ENCODE assay signal across 9 cellular contexts in the genomic region with DNA sequence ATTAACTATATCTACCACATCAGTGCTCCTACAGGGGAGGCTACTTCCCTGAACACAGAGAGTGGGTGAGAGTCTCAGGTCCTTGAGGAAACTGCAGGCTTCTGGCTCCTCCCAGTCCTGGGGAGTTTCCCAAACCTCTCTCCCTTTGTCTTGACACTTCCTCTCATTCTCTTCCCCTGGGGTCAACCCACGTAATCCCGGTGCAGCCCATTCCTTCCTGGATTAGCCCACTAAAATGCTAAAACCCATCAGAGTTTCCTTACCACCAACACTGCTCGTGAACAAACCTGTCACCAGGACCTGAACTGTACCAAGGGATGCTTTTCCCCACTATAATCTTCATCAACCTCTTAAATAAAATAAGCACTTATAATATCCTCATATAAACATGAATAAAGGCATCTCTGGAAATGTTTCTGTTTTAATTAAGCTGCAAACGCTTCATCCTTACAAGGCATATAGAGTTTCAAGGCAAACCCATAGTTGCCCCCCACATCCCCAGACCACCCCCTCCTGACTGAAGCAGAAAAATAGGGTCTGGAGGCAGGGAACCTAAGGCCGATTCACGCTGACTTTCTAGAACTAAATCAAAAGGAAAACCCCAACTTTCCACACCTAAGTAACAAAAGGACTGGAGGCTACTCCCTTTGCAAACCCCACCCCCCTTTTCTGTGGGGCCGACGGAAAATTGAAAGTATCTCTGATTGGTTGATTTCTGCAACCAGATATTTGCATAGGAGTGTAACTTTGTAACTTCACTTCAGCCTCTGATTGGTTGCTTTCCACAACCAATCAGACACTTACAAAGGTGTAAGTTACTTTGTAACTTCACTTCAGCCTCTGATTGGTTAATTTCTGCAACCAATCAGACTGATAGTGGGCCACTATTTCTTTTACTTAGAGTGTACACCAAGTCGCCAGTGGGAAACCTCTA. TPM values are rescaled to one million over a fixed set of nuclear protein-coding genes. Genes with fewer than 3 reads are reported as not detected.
DNase-seq lines count a peak whose midpoint lies in the region; ATAC-seq and TF ChIP-seq lines count a peak whose summit lies in the region.
"Had no signal": no experiment of that assay in that cellular context is flagged by ENCODE, and none has a peak within 500 bp of the region (broad histone marks: within the 10 kb centered on the region; RNA-seq: fewer than 3 reads in every experiment).

No MANE protein-coding gene starts in this region.

- no peaks in the 10 kb centered on the region for H3K36me3 ChIP-seq in Karpas-422 (ENCODE audit: insufficient read depth, low read length)
- H3K36me3 ChIP-seq in upper lobe of left lung = no peaks in the 10 kb centered on the region
- H3K36me3 ChIP-seq: cardiac muscle cell had no signal

- peak overlapping the region; percentile 87 for H2AFZ ChIP-seq in Karpas-422 (ENCODE audit: low read length)

- H4K20me1 ChIP-seq in Karpas-422 (ENCODE audit: insufficient read depth, low read depth, low read length) = no peaks in the 10 kb centered on the region

- H3K79me2 ChIP-seq in Karpas-422 (ENCODE audit: low read length) = no peaks in the 10 kb centered on the region

- WGBS in upper lobe of left lung, 2 donors = 44 to 50% methylated on average over 9 of the region's 9 CpGs

- peak overlapping the region; percentile 55 for H3K27ac ChIP-seq in Karpas-422 (ENCODE audit: low read length)
- H3K27ac ChIP-seq in upper lobe of left lung = peak overlapping the region; percentile 72 to 83 (median 80)
- H3K27ac ChIP-seq: cardiac muscle cell had no signal

- peak overlapping the region; percentile 74 for H3K4me3 Mint-ChIP-seq in activated T-helper 2 cell treated with anti-CD3 and anti-CD28 coated beads, Interferon-gamma antibody, Interleukin-2, Interleukin-4, amounts not matched to agents 10 μg/mL and 5 μg/mL and 100 μg/mL, durations not matched to agents 14 hours and 24 hours and 36 hours (ENCODE audit: low read depth)

- no peaks in the 10 kb centered on the region for H3K9me2 ChIP-seq in Karpas-422 (replicated peaks; ENCODE audit: insufficient read depth, low read length)

- H3K36me3 Mint-ChIP-seq in activated T-helper 2 cell treated with anti-CD3 and anti-CD28 coated beads, Interferon-gamma antibody, Interleukin-2, Interleukin-4, amounts not matched to agents 10 μg/mL and 5 μg/mL and 100 μg/mL, durations not matched to agents 14 hours and 24 hours and 36 hours (ENCODE audit: low read depth) = peaks cover 8% of the 10 kb centered on the region

- H3K27ac Mint-ChIP-seq in activated T-helper 2 cell treated with anti-CD3 and anti-CD28 coated beads, Interferon-gamma antibody, Interleukin-2, Interleukin-4, amounts not matched to agents 10 μg/mL and 5 μg/mL and 100 μg/mL, durations not matched to agents 14 hours and 24 hours and 36 hours = peak overlapping the region; percentile 92

- H3K9me3 Mint-ChIP-seq in activated T-helper 2 cell treated with anti-CD3 and anti-CD28 coated beads, Interferon-gamma antibody, Interleukin-2, Interleukin-4, amounts not matched to agents 10 μg/mL and 5 μg/mL and 100 μg/mL, durations not matched to agents 14 hours and 24 hours and 36 hours = no peaks in the 10 kb centered on the region

- H3K4me1 ChIP-seq in Karpas-422 (ENCODE audit: low read length) (peaks cover 44% of the 10 kb centered on the region), upper lobe of left lung (peaks cover 25 to 47% (median 44%) of the 10 kb centered on the region in 4 donors)

- H3K4me1 Mint-ChIP-seq in activated T-helper 2 cell treated with anti-CD3 and anti-CD28 coated beads, Interferon-gamma antibody, Interleukin-2, Interleukin-4, amounts not matched to agents 10 μg/mL and 5 μg/mL and 100 μg/mL, durations not matched to agents 14 hours and 24 hours and 36 hours (ENCODE audit: low read depth) = peaks cover 52% of the 10 kb centered on the region

- TF ChIP-seq CTCF in upper lobe of left lung (IDR thresholded peaks at IDR 0.05) = no peak

- peak in 2 of 4 donors; percentile 18 to 24 for TF ChIP-seq POLR2A in upper lobe of left lung (IDR thresholded peaks at IDR 0.05)

- no peak for DNase-seq in Right ventricle myocardium inferior (ENCODE audit: missing footprints)
- DNase-seq in Right ventricle myocardium superior = no peak
- DNase-seq in Karpas-422 = peak; percentile 96
- DNase-seq in activated T-helper 2 cell treated with anti-CD3 and anti-CD28 coated beads, Interferon-gamma antibody, Interleukin-2, Interleukin-4, amounts not matched to agents 10 μg/mL and 5 μg/mL and 100 μg/mL, durations not matched to agents 14 hours and 24 hours and 36 hours (ENCODE audit: low spot score) = peak; percentile 75
- peak; percentile 52 for DNase-seq in iPS DF 19.7 (ENCODE audit: low read depth, low spot score)
- DNase-seq in upper lobe of left lung = peak in 1 of 2 donors; percentile 52
- DNase-seq in posterior cingulate gyrus = no peak

- H3K4me2 ChIP-seq in Karpas-422 (ENCODE audit: low read depth, low read length, poor library complexity, severe bottlenecking) = peak overlapping the region; percentile 70

- intact Hi-C loops in Right ventricle myocardium inferior (cut with DNase I) (loop anchor here (1.0 to 10.0 kb wide), 3 partner anchors 19 to 360 kb away; a partner anchor contains a TSS), Right ventricle myocardium superior (cut with DNase I) (loop anchor here (5.0 to 10.0 kb wide), 2 partner anchors 380 to 427 kb away; no protein-coding TSS in a partner anchor), posterior cingulate gyrus (cut with DNase I) (loop anchor here (5.0 kb wide), 2 partner anchors 42 to 373 kb away; a partner anchor contains a TSS)
- intact Hi-C loops in activated T-helper 2 cell treated with anti-CD3 and anti-CD28 coated beads, Interferon-gamma antibody, Interleukin-2, Interleukin-4, amounts not matched to agents 10 μg/mL and 5 μg/mL and 100 μg/mL, durations not matched to agents 14 hours and 24 hours and 36 hours (cut with micrococcal nuclease) = loop anchor here (1.0 to 2.0 kb wide), 4 partner anchors 16 to 429 kb away; no protein-coding TSS in a partner anchor

- peak overlapping the region; percentile 51 for H3K9ac ChIP-seq in Karpas-422 (ENCODE audit: low read length)

- H3K4me3 ChIP-seq in Karpas-422 (ENCODE audit: low read length) (peak overlapping the region; percentile 53), upper lobe of left lung (no peak overlapping the region)
- H3K4me3 ChIP-seq: cardiac muscle cell had no signal

- TF ChIP-seq EP300 in upper lobe of left lung (IDR thresholded peaks at IDR 0.05) = peak in 2 of 4 donors; percentile 20 to 45

- no peaks in the 10 kb centered on the region for H3K9me3 ChIP-seq in Karpas-422 (ENCODE audit: low read length)
- H3K9me3 ChIP-seq in upper lobe of left lung = no peaks in the 10 kb centered on the region

- no peaks in the 10 kb centered on the region for H3K27me3 Mint-ChIP-seq in activated T-helper 2 cell treated with anti-CD3 and anti-CD28 coated beads, Interferon-gamma antibody, Interleukin-2, Interleukin-4, amounts not matched to agents 10 μg/mL and 5 μg/mL and 100 μg/mL, durations not matched to agents 14 hours and 24 hours and 36 hours (ENCODE audit: low read depth)

- peak; percentile 13 for ATAC-seq in Right ventricle myocardium inferior
- ATAC-seq in Right ventricle myocardium superior (ENCODE audit: poor library complexity) = no peak
- peak in 1 of 2 donors; percentile 12 for ATAC-seq in upper lobe of left lung (ENCODE audit: low FRiP score in 2 of 2)
- ATAC-seq in GM21825 (IDR thresholded peaks at IDR 0.05; ENCODE audit: unreplicated experiment) = no peak

- no peaks in the 10 kb centered on the region for H3K27me3 ChIP-seq in Karpas-422 (ENCODE audit: low read length)
- no peaks in the 10 kb centered on the region for H3K27me3 ChIP-seq in upper lobe of left lung

RNA-seq across cellular contexts. Expression of a gene that starts 19.0 kb away (rescaled TPM):
- total RNA-seq in Right ventricle myocardium inferior (571 TPM), Right ventricle myocardium superior (417 TPM), upper lobe of left lung (1,000 to 10,000 TPM; 1,275 to 5,234 (median 2,267) TPM)
- 1,287 and 3,084 TPM in 2 replicates for total RNA-seq in Karpas-422 (2014; rRNA removed; shearing (Covaris generic); ENCODE audit: low replicate concordance)
- 2,676 and 2,847 TPM in 2 replicates for total RNA-seq in activated T-helper 2 cell treated with anti-CD3 and anti-CD28 coated beads, Interferon-gamma antibody, Interleukin-2, Interleukin-4, amounts not matched to agents 10 μg/mL and 5 μg/mL and 100 μg/mL, durations not matched to agents 14 hours and 24 hours and 36 hours

RNA-seq across cellular contexts. Expression of a gene that starts 43.6 kb away (rescaled TPM):
- total RNA-seq in Right ventricle myocardium inferior = 0.73 TPM
- total RNA-seq in Right ventricle myocardium superior = 0.56 TPM
- total RNA-seq in Karpas-422 (2014; rRNA removed; shearing (Covaris generic); ENCODE audit: low replicate concordance) = 0.04 and 2.4 TPM in 2 replicates
- 67.9 and 71.2 TPM in 2 replicates for total RNA-seq in activated T-helper 2 cell treated with anti-CD3 and anti-CD28 coated beads, Interferon-gamma antibody, Interleukin-2, Interleukin-4, amounts not matched to agents 10 μg/mL and 5 μg/mL and 100 μg/mL, durations not matched to agents 14 hours and 24 hours and 36 hours
- 10 to 100 TPM in 1 of 6 donors, 1 to 10 TPM in 5; 2.0 to 22.0 (median 6.2) TPM for total RNA-seq in upper lobe of left lung
- total RNA-seq: cardiac muscle cell had no signal

RNA-seq across cellular contexts. Expression of a gene that starts 46.5 kb away (rescaled TPM):
- total RNA-seq in Right ventricle myocardium inferior (87.5 TPM), Right ventricle myocardium superior (83.3 TPM), upper lobe of left lung (10 to 100 TPM in 5 of 6 donors, 1 to 10 TPM in 1; 6.3 to 76.6 (median 47.8) TPM)
- total RNA-seq in Karpas-422 (2014; rRNA removed; shearing (Covaris generic); ENCODE audit: low replicate concordance) = 80.7 and 104 TPM in 2 replicates
- 82.6 and 86.3 TPM in 2 replicates for total RNA-seq in activated T-helper 2 cell treated with anti-CD3 and anti-CD28 coated beads, Interferon-gamma antibody, Interleukin-2, Interleukin-4, amounts not matched to agents 10 μg/mL and 5 μg/mL and 100 μg/mL, durations not matched to agents 14 hours and 24 hours and 36 hours

Comparison
In these comparisons a context has a peak if more than half of its experiments do, and no peak if none do; other contexts are left out.
1. DNase-seq: peak in Karpas-422 (single experiment), activated T-helper 2 cell treated with anti-CD3 and anti-CD28 coated beads, Interferon-gamma antibody, Interleukin-2, Interleukin-4, amounts not matched to agents 10 μg/mL and 5 μg/mL and 100 μg/mL, durations not matched to agents 14 hours and 24 hours and 36 hours (single experiment) and iPS DF 19.7 (single experiment); none in Right ventricle myocardium inferior (single experiment), Right ventricle myocardium superior (single experiment) and posterior cingulate gyrus (0 of 10).